In genomic region chr5:62317810-62318209, GRCh38 we compare ENCODE assay signal across 17 cellular contexts. TPM values are rescaled to one million over a fixed set of nuclear protein-coding genes. Genes with fewer than 3 reads are reported as not detected.
DNase-seq lines count a peak whose midpoint lies in the region; ATAC-seq and TF ChIP-seq lines count a peak whose summit lies in the region.
"Had no signal": no experiment of that assay in that cellular context is flagged by ENCODE, and none has a peak within 500 bp of the region (broad histone marks: within the 10 kb centered on the region; RNA-seq: fewer than 3 reads in every experiment).

No MANE protein-coding gene starts in this region.

- no peak for DNase-seq in activated naive CD8-positive, alpha-beta T cell treated with anti-CD3 and anti-CD28 coated beads, Interleukin-2, amount 50 U/mL, for 24 hours
- peak; percentile 31 for DNase-seq in GM23248
- DNase-seq in effector memory CD8-positive, alpha-beta T cell, result no peak
- DNase-seq in stimulated activated effector memory CD8-positive, alpha-beta T cell treated with anti-CD3 and anti-CD28 coated beads, Interleukin-12 subunit alpha, Interleukin-12 subunit beta, amount 100 ng/mL, for 72 hours (ENCODE audit: low spot score in 2 of 2), result no peak
- DNase-seq in GM23338 (ENCODE audit: low spot score), result no peak
- DNase-seq in NCI-H526 treated with DMSO at 0.1 percent for 48 hours (lab: John Stamatoyannopoulos, UW), result no peak
- DNase-seq: CD4-positive, alpha-beta memory T cell; DMS79 treated with DMSO at 0.1 percent for 48 hours; NCI-H1048; NCI-H1436 treated with DMSO at 0.1 percent for 48 hours; NCI-H2081; NCI-H774 had no signal

- no peak overlapping the region for H3K27ac ChIP-seq in GM23248
- no peak overlapping the region for H3K27ac ChIP-seq in GM23338 (ENCODE audit: low read depth)
- H3K27ac ChIP-seq: KMS-11, SK-N-MC had no signal

- no peak overlapping the region for H3K4me3 Mint-ChIP-seq in activated naive CD8-positive, alpha-beta T cell
- no peak overlapping the region for H3K4me3 Mint-ChIP-seq in activated naive CD8-positive, alpha-beta T cell treated with anti-CD3 and anti-CD28 coated beads, Interleukin-2, amount 50 U/mL, for 24 hours
- H3K4me3 Mint-ChIP-seq in effector memory CD8-positive, alpha-beta T cell, result peak overlapping the region; percentile 18 to 32
- peak overlapping the region; percentile 46 for H3K4me3 Mint-ChIP-seq in stimulated activated effector memory CD8-positive, alpha-beta T cell treated with anti-CD3 and anti-CD28 coated beads, Interleukin-12 subunit alpha, Interleukin-12 subunit beta, amount 100 ng/mL, for 72 hours
- H3K4me3 Mint-ChIP-seq in GM23338, result no peak overlapping the region
- H3K4me3 Mint-ChIP-seq: B cell had no signal

- H3K4me1 Mint-ChIP-seq in activated naive CD8-positive, alpha-beta T cell (ENCODE audit: low read depth), result peaks cover 86% of the 10 kb centered on the region
- H3K4me1 Mint-ChIP-seq in activated naive CD8-positive, alpha-beta T cell treated with anti-CD3 and anti-CD28 coated beads, Interleukin-2, amount 50 U/mL, for 24 hours, result peaks cover 72% of the 10 kb centered on the region
- peaks cover 62 to 82% of the 10 kb centered on the region in 2 donors for H3K4me1 Mint-ChIP-seq in effector memory CD8-positive, alpha-beta T cell (ENCODE audit: low read depth in 2 of 2)
- H3K4me1 Mint-ChIP-seq in stimulated activated effector memory CD8-positive, alpha-beta T cell treated with anti-CD3 and anti-CD28 coated beads, Interleukin-12 subunit alpha, Interleukin-12 subunit beta, amount 100 ng/mL, for 72 hours, result peaks cover 85% of the 10 kb centered on the region
- peaks cover 10% of the 10 kb centered on the region for H3K4me1 Mint-ChIP-seq in GM23338

- H3K9me2 ChIP-seq in GM23248 (ENCODE audit: insufficient read depth), result no peaks in the 10 kb centered on the region
- no peaks in the 10 kb centered on the region for H3K9me2 ChIP-seq in GM23338 (ENCODE audit: insufficient read depth)

- 22 to 28% methylated on average over 3 of the region's 3 CpGs for WGBS in GM23248 (ENCODE audit: low coverage in 1 of 2, low lambda C conversion rate in 2 of 2, missing lambda C conversion rate in 2 of 2), 2 experiments

- no peak overlapping the region for H3K4me3 ChIP-seq in GM23248
- no peak overlapping the region for H3K4me3 ChIP-seq in GM23338
- H3K4me3 ChIP-seq: SK-N-MC had no signal

- H3K4me2 ChIP-seq in GM23248 (ENCODE audit: unreplicated experiment), result no peak overlapping the region
- no peak overlapping the region for H3K4me2 ChIP-seq in GM23338
- H3K4me2 ChIP-seq: KMS-11 had no signal

- no peak for TF ChIP-seq CTCF in GM23338 (conservative IDR thresholded peaks at IDR 0.05; ENCODE audit: low read depth in 2 of 2)

- no peak overlapping the region for H3K9ac ChIP-seq in GM23248
- H3K9ac ChIP-seq: KMS-11 had no signal

- H3K36me3 ChIP-seq in GM23248 (ENCODE audit: low read depth), result peaks cover 3% of the 10 kb centered on the region; the same call in 1 of the 2 replicates
- H3K36me3 ChIP-seq in GM23338 (ENCODE audit: insufficient read depth), result no peaks in the 10 kb centered on the region

- in situ Hi-C loops in GM23248 (cut with MboI), result no loop called here

- H3K27me3 Mint-ChIP-seq in activated naive CD8-positive, alpha-beta T cell, result no peaks in the 10 kb centered on the region
- H3K27me3 Mint-ChIP-seq in activated naive CD8-positive, alpha-beta T cell treated with anti-CD3 and anti-CD28 coated beads, Interleukin-2, amount 50 U/mL, for 24 hours, result no peaks in the 10 kb centered on the region
- H3K27me3 Mint-ChIP-seq in effector memory CD8-positive, alpha-beta T cell, result no peaks in the 10 kb centered on the region
- no peaks in the 10 kb centered on the region for H3K27me3 Mint-ChIP-seq in GM23338 (ENCODE audit: insufficient read depth, low read depth, poor library complexity)
- H3K27me3 Mint-ChIP-seq: B cell; CD4-positive, alpha-beta memory T cell had no signal

- H3K4me1 ChIP-seq in GM23248 (ENCODE audit: insufficient read depth) (peaks cover 29% of the 10 kb centered on the region), GM23338 (ENCODE audit: insufficient read depth) (peaks cover 21% of the 10 kb centered on the region)

- no peak for ATAC-seq in activated naive CD8-positive, alpha-beta T cell treated with anti-CD3 and anti-CD28 coated beads, Interleukin-2, amount 50 U/mL, for 24 hours
- no peak for ATAC-seq in effector memory CD8-positive, alpha-beta T cell (replicated peaks)
- ATAC-seq in stimulated activated effector memory CD8-positive, alpha-beta T cell treated with anti-CD3 and anti-CD28 coated beads, Interleukin-12 subunit alpha, Interleukin-12 subunit beta, amount 100 ng/mL, for 72 hours, result no peak
- no peak for ATAC-seq in GM23338
- ATAC-seq: HepG2 had no signal

- H3K27me3 ChIP-seq in GM23248 (replicated peaks; ENCODE audit: insufficient read depth) (no peaks in the 10 kb centered on the region), GM23338 (ENCODE audit: insufficient read depth) (no peaks in the 10 kb centered on the region)

- H3K9me3 ChIP-seq in GM23248 (ENCODE audit: low read depth), result no peaks in the 10 kb centered on the region

- H3K9me3 Mint-ChIP-seq in activated naive CD8-positive, alpha-beta T cell (ENCODE audit: low read depth), result no peaks in the 10 kb centered on the region
- H3K9me3 Mint-ChIP-seq in activated naive CD8-positive, alpha-beta T cell treated with anti-CD3 and anti-CD28 coated beads, Interleukin-2, amount 50 U/mL, for 24 hours, result no peaks in the 10 kb centered on the region
- H3K9me3 Mint-ChIP-seq in effector memory CD8-positive, alpha-beta T cell, result no peaks in the 10 kb centered on the region
- no peaks in the 10 kb centered on the region for H3K9me3 Mint-ChIP-seq in stimulated activated effector memory CD8-positive, alpha-beta T cell treated with anti-CD3 and anti-CD28 coated beads, Interleukin-12 subunit alpha, Interleukin-12 subunit beta, amount 100 ng/mL, for 72 hours
- no peaks in the 10 kb centered on the region for H3K9me3 Mint-ChIP-seq in GM23338
- H3K9me3 Mint-ChIP-seq: CD4-positive, alpha-beta memory T cell had no signal

- peaks cover 13% of the 10 kb centered on the region for H3F3A ChIP-seq in GM23248 (ENCODE audit: insufficient read depth)
- no peaks in the 10 kb centered on the region for H3F3A ChIP-seq in GM23338 (replicated peaks; ENCODE audit: low read depth)

- H2AFZ ChIP-seq in GM23248, result no peak overlapping the region
- H2AFZ ChIP-seq in GM23338, result no peak overlapping the region

- H3K79me2 ChIP-seq in GM23248 (ENCODE audit: insufficient read depth) (peaks cover 100% of the 10 kb centered on the region), GM23338 (replicated peaks; ENCODE audit: insufficient read depth) (peaks cover 100% of the 10 kb centered on the region)

- H3K36me3 Mint-ChIP-seq in activated naive CD8-positive, alpha-beta T cell, result no peaks in the 10 kb centered on the region
- H3K36me3 Mint-ChIP-seq in activated naive CD8-positive, alpha-beta T cell treated with anti-CD3 and anti-CD28 coated beads, Interleukin-2, amount 50 U/mL, for 24 hours (ENCODE audit: low read depth), result peaks cover 30% of the 10 kb centered on the region
- H3K36me3 Mint-ChIP-seq in effector memory CD8-positive, alpha-beta T cell (ENCODE audit: insufficient read depth), result peaks cover 25% of the 10 kb centered on the region
- H3K36me3 Mint-ChIP-seq in stimulated activated effector memory CD8-positive, alpha-beta T cell treated with anti-CD3 and anti-CD28 coated beads, Interleukin-12 subunit alpha, Interleukin-12 subunit beta, amount 100 ng/mL, for 72 hours, result peaks cover 100% of the 10 kb centered on the region
- H3K36me3 Mint-ChIP-seq in GM23338 (ENCODE audit: low read depth), result peaks cover 6% of the 10 kb centered on the region; the same call in 1 of the 3 replicates

- peak overlapping the region; percentile 41 for H3K27ac Mint-ChIP-seq in activated naive CD8-positive, alpha-beta T cell
- no peak overlapping the region for H3K27ac Mint-ChIP-seq in activated naive CD8-positive, alpha-beta T cell treated with anti-CD3 and anti-CD28 coated beads, Interleukin-2, amount 50 U/mL, for 24 hours
- H3K27ac Mint-ChIP-seq in effector memory CD8-positive, alpha-beta T cell, result peak overlapping the region; percentile 29
- H3K27ac Mint-ChIP-seq in stimulated activated effector memory CD8-positive, alpha-beta T cell treated with anti-CD3 and anti-CD28 coated beads, Interleukin-12 subunit alpha, Interleukin-12 subunit beta, amount 100 ng/mL, for 72 hours, result no peak overlapping the region
- H3K27ac Mint-ChIP-seq in GM23338, result no peak overlapping the region; the same call in 1 of the 2 replicates
- H3K27ac Mint-ChIP-seq: B cell had no signal

- peaks cover 6% of the 10 kb centered on the region for H4K20me1 ChIP-seq in GM23248 (ENCODE audit: insufficient read depth)
- peaks cover 73% of the 10 kb centered on the region for H4K20me1 ChIP-seq in GM23338 (replicated peaks; ENCODE audit: insufficient read depth)

TF ChIP-seq in GM23338, 12 proteins besides CTCF, POLR2A, EP300 and RAD21 (continues in another document):
- TF ChIP-seq EZH2phosphoT487 (IDR thresholded peaks at IDR 0.05; ENCODE audit: unreplicated experiment) (no peak), ZNF331 (CRISPR knock-in tag; IDR thresholded peaks at IDR 0.05; ENCODE audit: low read depth) (no peak), POLR2AphosphoS5 (IDR thresholded peaks at IDR 0.05; ENCODE audit: low read depth) (no peak)

RNA-seq across cellular contexts. Expression of gene KIF2A, which starts 11.8 kb away (rescaled TPM):
- total RNA-seq in GM23248 (2014; rRNA removed; shearing (Covaris generic)), result 34.5 and 40.0 TPM in 2 replicates
- polyA plus RNA-seq in GM23248 (2016; fragmentation: Nextera tagmentation; extraction: Ambion mirVana) (37.0 and 38.2 TPM in 2 replicates), GM23338 (2016; fragmentation: Nextera tagmentation; extraction: Ambion mirVana) (98.7 and 122 TPM in 2 replicates)
- total RNA-seq in GM23338 (2014; rRNA removed; shearing (Covaris generic)), result 99.1 and 120 TPM in 2 replicates

Comparison
In these comparisons a context has a peak if more than half of its experiments do, and no peak if none do; other contexts are left out.
1. H3K27ac Mint-ChIP-seq: peak in activated naive CD8-positive, alpha-beta T cell (single experiment) and effector memory CD8-positive, alpha-beta T cell (2 of 2); none in activated naive CD8-positive, alpha-beta T cell treated with anti-CD3 and anti-CD28 coated beads, Interleukin-2, amount 50 U/mL, for 24 hours (single experiment), stimulated activated effector memory CD8-positive, alpha-beta T cell treated with anti-CD3 and anti-CD28 coated beads, Interleukin-12 subunit alpha, Interleukin-12 subunit beta, amount 100 ng/mL, for 72 hours (single experiment) and GM23338 (single experiment).
2. H3K4me3 Mint-ChIP-seq: peak in effector memory CD8-positive, alpha-beta T cell (2 of 2) and stimulated activated effector memory CD8-positive, alpha-beta T cell treated with anti-CD3 and anti-CD28 coated beads, Interleukin-12 subunit alpha, Interleukin-12 subunit beta, amount 100 ng/mL, for 72 hours (single experiment); none in activated naive CD8-positive, alpha-beta T cell (single experiment), activated naive CD8-positive, alpha-beta T cell treated with anti-CD3 and anti-CD28 coated beads, Interleukin-2, amount 50 U/mL, for 24 hours (single experiment) and GM23338 (single experiment).